In the genomic region with DNA sequence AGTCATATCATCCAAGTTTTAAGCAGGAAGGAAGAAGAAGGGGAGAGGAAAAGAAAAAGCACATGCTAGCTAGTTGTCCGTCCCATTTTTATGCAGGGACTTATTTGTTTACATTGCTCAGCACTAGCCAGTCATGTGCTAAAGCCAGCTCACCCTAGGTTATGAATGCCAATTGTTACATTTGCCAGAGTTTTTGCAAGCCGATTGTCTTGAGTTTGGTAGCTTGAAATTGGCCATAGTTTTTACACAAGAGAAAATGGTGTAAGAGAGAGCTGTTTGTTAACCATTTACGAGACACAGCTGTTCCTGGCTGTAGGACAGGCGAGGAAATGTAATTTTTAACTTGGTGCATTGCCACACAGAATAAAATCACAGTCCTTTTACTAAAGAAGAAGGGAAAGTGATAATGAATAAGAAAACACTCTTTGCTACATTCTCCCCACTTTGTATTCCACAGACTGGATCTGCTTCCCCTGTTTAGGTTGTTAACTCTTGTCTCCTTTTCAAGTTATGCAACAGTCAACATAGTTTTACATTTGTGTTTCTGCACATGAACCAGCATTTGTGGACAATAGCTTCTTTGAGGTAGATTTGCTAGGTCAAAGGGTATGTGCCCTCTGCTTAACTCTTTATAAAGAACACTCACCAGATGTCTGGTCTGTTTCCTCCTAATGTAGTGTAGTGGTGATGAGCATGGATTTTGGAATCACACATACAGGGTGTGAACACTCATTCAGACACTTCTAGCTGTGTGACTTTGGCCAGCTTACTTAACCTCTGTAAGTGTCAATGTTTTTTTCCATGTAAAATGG, we compare ENCODE assay signal across 1 cellular context.
TF ChIP-seq lines count a peak whose summit lies in the region.

No MANE protein-coding gene starts in this region.

TF ChIP-seq in liver, 16 proteins besides CTCF, POLR2A, EP300 and RAD21 (continued from another document):
- TF ChIP-seq, protein P1, sequence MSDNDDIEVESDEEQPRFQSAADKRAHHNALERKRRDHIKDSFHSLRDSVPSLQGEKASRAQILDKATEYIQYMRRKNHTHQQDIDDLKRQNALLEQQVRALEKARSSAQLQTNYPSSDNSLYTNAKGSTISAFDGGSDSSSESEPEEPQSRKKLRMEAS (IDR thresholded peaks at IDR 0.05) = peak; percentile 94
- TF ChIP-seq RXRA (IDR thresholded peaks at IDR 0.05) (peak; percentile 35 to 78), TAF1 (conservative IDR thresholded peaks at IDR 0.05) (peak; percentile 36), YY1 (IDR thresholded peaks at IDR 0.05) (peak; percentile 88), HNF4A (conservative IDR thresholded peaks at IDR 0.05) (peak; percentile 55 to 67)
